ENCODE assay signal across 21 cellular contexts in genomic region chr11:34606326-34607120, GRCh38. TPM values are rescaled to one million over a fixed set of nuclear protein-coding genes. Genes with fewer than 3 reads are reported as not detected.
"Had no signal": no experiment of that assay in that cellular context is flagged by ENCODE, and none has a peak within 500 bp of the region (broad histone marks: within the 10 kb centered on the region; RNA-seq: fewer than 3 reads in every experiment).

No MANE protein-coding gene starts in this region.

- FAIRE-seq: astrocyte, keratinocyte, TTC549 had no signal

- H3K4me1 Mint-ChIP-seq: activated naive CD4-positive, alpha-beta T cell treated with anti-CD3 and anti-CD28 coated beads, Interleukin-2, amount 50 U/mL, for 24 hours had no signal

- H3K4me3 Mint-ChIP-seq: activated naive CD4-positive, alpha-beta T cell treated with anti-CD3 and anti-CD28 coated beads, Interleukin-2, amount 50 U/mL, for 24 hours; activated T-cell treated with anti-CD3 and anti-CD28 coated beads, Interleukin-2, amount 50 U/mL, for 72 hours had no signal

- H3K4me1 ChIP-seq: breast epithelium, gastrocnemius medialis had no signal

- ATAC-seq: esophagus mucosa, gastrocnemius medialis had no signal

- DNase-seq: activated CD4-positive, alpha-beta T cell treated with anti-CD3 and anti-CD28 coated beads, Interleukin-2, amount 50 U/mL, for 4 hours; activated gamma-delta T cell; activated T-cell treated with anti-CD3 and anti-CD28 coated beads, Interleukin-2, amount 50 U/mL, for 72 hours; adrenal gland; gastrocnemius medialis; head of caudate nucleus; mammary epithelial cell; testis; upper lobe of left lung had no signal

- H3K27ac ChIP-seq: adrenal gland, breast epithelium, coronary artery, gastrocnemius medialis, right atrium auricular region, testis, upper lobe of left lung had no signal

- H3K36me3 Mint-ChIP-seq: activated naive CD4-positive, alpha-beta T cell treated with anti-CD3 and anti-CD28 coated beads, Interleukin-2, amount 50 U/mL, for 24 hours had no signal

- H3K4me3 ChIP-seq: adrenal gland, breast epithelium, coronary artery, gastrocnemius medialis, right atrium auricular region, testis, upper lobe of left lung had no signal

- H3K9me3 Mint-ChIP-seq: activated naive CD4-positive, alpha-beta T cell treated with anti-CD3 and anti-CD28 coated beads, Interleukin-2, amount 50 U/mL, for 24 hours; activated T-cell treated with anti-CD3 and anti-CD28 coated beads, Interleukin-2, amount 50 U/mL, for 72 hours had no signal

- H3K27me3 Mint-ChIP-seq: activated naive CD4-positive, alpha-beta T cell treated with anti-CD3 and anti-CD28 coated beads, Interleukin-2, amount 50 U/mL, for 24 hours; progenitor cell of endocrine pancreas had no signal

- H3K9me3 ChIP-seq: adrenal gland, breast epithelium, gastrocnemius medialis, right atrium auricular region, testis, upper lobe of left lung had no signal

- H3K27me3 ChIP-seq: adrenal gland, breast epithelium, gastrocnemius medialis, right atrium auricular region, testis, upper lobe of left lung had no signal

- H3K36me3 ChIP-seq: adrenal gland, breast epithelium, gastrocnemius medialis, right atrium auricular region, upper lobe of left lung had no signal

- H3K27ac Mint-ChIP-seq: activated naive CD4-positive, alpha-beta T cell treated with anti-CD3 and anti-CD28 coated beads, Interleukin-2, amount 50 U/mL, for 24 hours; activated T-cell treated with anti-CD3 and anti-CD28 coated beads, Interleukin-2, amount 50 U/mL, for 72 hours; progenitor cell of endocrine pancreas had no signal

RNA-seq across cellular contexts. Expression of gene EHF, which starts 14.4 kb away (rescaled TPM):
- total RNA-seq: activated CD8-positive, alpha-beta memory T cell treated with anti-CD3 and anti-CD28 coated beads for 36 hours; activated T-cell treated with anti-CD3 and anti-CD28 coated beads, Interleukin-2, amount 50 U/mL, for 72 hours; myocyte; skeletal muscle tissue had no signal
